10 cellular contexts compared by ENCODE assay signal in the genomic region with DNA sequence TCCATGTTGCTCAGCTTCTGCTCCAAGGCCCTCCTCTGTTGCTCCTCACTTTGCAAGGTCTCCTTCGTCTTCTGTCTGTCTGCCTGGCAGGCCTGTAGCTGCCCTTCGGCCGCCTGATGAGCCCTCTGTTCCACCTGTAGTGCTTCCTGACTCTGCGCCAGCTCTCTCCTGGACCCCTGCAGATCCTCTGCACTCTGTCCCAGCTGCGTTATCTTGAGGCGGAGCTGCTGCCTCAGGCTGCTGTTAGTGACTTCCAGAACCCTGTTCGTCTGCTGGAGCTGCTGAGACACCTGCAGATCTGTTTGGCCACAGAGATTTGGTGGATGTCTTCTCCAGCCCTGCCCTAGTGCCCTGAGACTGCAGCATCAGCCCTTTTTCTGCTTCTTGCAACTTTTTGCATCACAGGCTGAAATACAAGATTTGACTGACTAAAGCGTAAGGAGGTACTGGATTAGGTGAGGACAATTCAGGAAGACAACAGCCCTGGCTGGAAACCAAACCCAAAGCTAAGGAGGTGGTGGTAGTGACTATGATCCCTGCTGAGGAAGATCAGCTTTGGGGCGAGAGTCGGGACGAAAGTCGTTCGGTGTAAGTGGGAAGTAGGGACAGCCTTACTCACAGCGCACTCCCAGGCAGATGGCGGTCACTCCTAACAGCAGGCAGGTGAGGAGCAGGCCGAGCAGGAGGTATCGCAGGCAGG. TPM values are rescaled to one million over a fixed set of nuclear protein-coding genes. Genes with fewer than 3 reads are reported as not detected.
DNase-seq lines count a peak whose midpoint lies in the region; ATAC-seq and TF ChIP-seq lines count a peak whose summit lies in the region.
"Had no signal": no experiment of that assay in that cellular context is flagged by ENCODE, and none has a peak within 500 bp of the region (broad histone marks: within the 10 kb centered on the region; RNA-seq: fewer than 3 reads in every experiment).

No MANE protein-coding gene starts in this region.

- no peak overlapping the region for H4K8ac ChIP-seq in trophoblast cell (ENCODE audit: low read depth, low read length)

- no peak overlapping the region for H2AK5ac ChIP-seq in trophoblast cell (ENCODE audit: low read length)

- no peak overlapping the region for H3K27ac Mint-ChIP-seq in neural progenitor cell

- H3K79me2 ChIP-seq in neural progenitor cell (ENCODE audit: low read depth) (no peaks in the 10 kb centered on the region), trophoblast cell (ENCODE audit: control insufficient read depth, insufficient read depth, low read length, poor library complexity) (no peaks in the 10 kb centered on the region)

- no peaks in the 10 kb centered on the region for H3K79me1 ChIP-seq in trophoblast cell (ENCODE audit: low read length)

- H3F3A ChIP-seq in neural progenitor cell (ENCODE audit: low read depth): peaks cover 5% of the 10 kb centered on the region

- no peak overlapping the region for H2BK5ac ChIP-seq in trophoblast cell (ENCODE audit: low read depth, low read length, poor library complexity)

- peak overlapping the region; percentile 73 for H3K9ac ChIP-seq in ES-I3 (ENCODE audit: low read depth, low read length)
- H3K9ac ChIP-seq in neural progenitor cell: no peak overlapping the region
- H3K9ac ChIP-seq in trophoblast cell (ENCODE audit: low read length): no peak overlapping the region

- H4K12ac ChIP-seq in trophoblast cell (ENCODE audit: low read depth, low read length): no peak overlapping the region

- H3K4me2 ChIP-seq in neural progenitor cell (peak overlapping the region; percentile 82), trophoblast cell (ENCODE audit: low read length) (no peak overlapping the region)

- no peaks in the 10 kb centered on the region for H3K9me3 Mint-ChIP-seq in neural progenitor cell

- H3K4me3 ChIP-seq in coronary artery (peak overlapping the region; percentile 79), neural progenitor cell (no peak overlapping the region), trophoblast cell (ENCODE audit: low read depth, low read length) (no peak overlapping the region)
- H3K4me3 ChIP-seq: mucosa of descending colon had no signal

- peak overlapping the region; percentile 17 for H3K4me3 Mint-ChIP-seq in neural progenitor cell

- H3K4ac ChIP-seq in trophoblast cell (ENCODE audit: low read depth, low read length): no peak overlapping the region

- DNase-seq in NCI-H146 (lab: John Stamatoyannopoulos, UW) (peak; percentile 79), coronary artery (ENCODE audit: low spot score) (peak; percentile 69), neural progenitor cell (ENCODE audit: low spot score) (no peak), trophoblast cell (no peak)
- DNase-seq: foreskin keratinocyte had no signal

- H3K27ac ChIP-seq in coronary artery: no peak overlapping the region
- H3K27ac ChIP-seq in neural progenitor cell: no peak overlapping the region
- no peak overlapping the region for H3K27ac ChIP-seq in trophoblast cell (ENCODE audit: low read depth, low read length)
- H3K27ac ChIP-seq: cardiac muscle cell, foreskin keratinocyte had no signal

- H3K18ac ChIP-seq in trophoblast cell (ENCODE audit: low read length): no peak overlapping the region

- H4K91ac ChIP-seq in trophoblast cell (ENCODE audit: low read depth, low read length): no peak overlapping the region

- no peak overlapping the region for H3K14ac ChIP-seq in trophoblast cell (ENCODE audit: low read length)

- TF ChIP-seq CTCF in coronary artery (IDR thresholded peaks at IDR 0.05) (no peak), neural progenitor cell (IDR thresholded peaks at IDR 0.05) (no peak)

- no peaks in the 10 kb centered on the region for H4K20me1 ChIP-seq in neural progenitor cell (ENCODE audit: low read depth)

- H3K4me1 ChIP-seq in ES-I3 (ENCODE audit: insufficient read depth, low read length): no peaks in the 10 kb centered on the region
- peaks cover 17% of the 10 kb centered on the region for H3K4me1 ChIP-seq in neural progenitor cell
- H3K4me1 ChIP-seq in trophoblast cell (ENCODE audit: control insufficient read depth in 1 of 2, insufficient read depth in 2 of 2, low read length in 2 of 2): peaks cover 0 to 7% of the 10 kb centered on the region in 2 experiments
- H3K4me1 ChIP-seq: foreskin keratinocyte had no signal

- H3K27me3 Mint-ChIP-seq in neural progenitor cell (ENCODE audit: insufficient read depth, low read depth): peaks cover 40% of the 10 kb centered on the region

- no CpG with 5 or more reads among the region's 17 CpGs for WGBS in trophoblast cell (ENCODE audit: extremely low coverage, insufficient coverage, insufficient read length)

- H3K27me3 ChIP-seq in neural progenitor cell (peaks cover 48% of the 10 kb centered on the region), trophoblast cell (ENCODE audit: insufficient read depth, low read length) (peaks cover 11% of the 10 kb centered on the region)

- H3K9me3 ChIP-seq in ES-I3 (ENCODE audit: control insufficient read depth, insufficient read depth, low read length) (no peaks in the 10 kb centered on the region), neural progenitor cell (ENCODE audit: low read depth) (no peaks in the 10 kb centered on the region), trophoblast cell (ENCODE audit: insufficient read depth, low read depth, low read length) (peaks cover 5% of the 10 kb centered on the region)
- H3K9me3 ChIP-seq: mucosa of descending colon had no signal

- H2AFZ ChIP-seq in neural progenitor cell (replicated peaks) (peak overlapping the region; percentile 91), trophoblast cell (ENCODE audit: insufficient read depth, low read length, poor library complexity) (no peak overlapping the region)

- peaks cover 21% of the 10 kb centered on the region for H3K4me1 Mint-ChIP-seq in neural progenitor cell

- H2BK12ac ChIP-seq in trophoblast cell (ENCODE audit: low read length): no peak overlapping the region

- ATAC-seq in HG03039 (IDR thresholded peaks at IDR 0.05; ENCODE audit: unreplicated experiment) (no peak), GM21528 (IDR thresholded peaks at IDR 0.05; ENCODE audit: low FRiP score, unreplicated experiment) (no peak)

- H2BK120ac ChIP-seq in trophoblast cell (ENCODE audit: insufficient read depth, low read length, poor library complexity): no peak overlapping the region

- H3K23ac ChIP-seq in trophoblast cell (ENCODE audit: low read length): no peak overlapping the region

- no peaks in the 10 kb centered on the region for H3K36me3 Mint-ChIP-seq in neural progenitor cell

- H3K36me3 ChIP-seq in ES-I3 (ENCODE audit: insufficient read depth, low read length) (no peaks in the 10 kb centered on the region), neural progenitor cell (no peaks in the 10 kb centered on the region), trophoblast cell (ENCODE audit: control insufficient read depth in 1 of 2, insufficient read depth in 2 of 2, low read length in 2 of 2) (no peaks in the 10 kb centered on the region)
- H3K36me3 ChIP-seq: cardiac muscle cell had no signal

RNA-seq across cellular contexts. Expression of gene CD72, which starts 2.1 kb away (rescaled TPM):
- total RNA-seq in neural progenitor cell (ENCODE audit: low replicate concordance): 0.56 and 1.4 TPM in 2 replicates
- 2.1 TPM in 2 replicates for polyA plus RNA-seq in trophoblast cell (2013)

RNA-seq across cellular contexts. Expression of gene TESK1, which starts 11.1 kb away (rescaled TPM):
- 5.2 and 12.4 TPM in 2 replicates for total RNA-seq in neural progenitor cell (ENCODE audit: low replicate concordance)
- 29.2 and 29.7 TPM in 2 replicates for polyA plus RNA-seq in trophoblast cell (2013)

RNA-seq across cellular contexts. Expression of gene SIT1, which starts 34.6 kb away (rescaled TPM):
- total RNA-seq in neural progenitor cell (ENCODE audit: low replicate concordance): 0.56 and 0.86 TPM in 2 replicates
- 0.06 TPM in 1 of 2 replicates, not detected in the other for polyA plus RNA-seq in trophoblast cell (2013)
- total RNA-seq: cardiac muscle cell, foreskin keratinocyte had no signal
- polyA plus RNA-seq: foreskin keratinocyte had no signal

RNA-seq across cellular contexts. Expression of gene RMRP, which starts 41.7 kb away (rescaled TPM):
- total RNA-seq in neural progenitor cell (ENCODE audit: low replicate concordance): 1,307 and 2,709 TPM in 2 replicates
- 3.3 and 5.7 TPM in 2 replicates for polyA plus RNA-seq in trophoblast cell (2013)
- polyA plus RNA-seq: cardiac muscle cell had no signal

RNA-seq across cellular contexts. Expression of gene CCDC107, which starts 42.0 kb away (rescaled TPM):
- 3.8 and 10.6 TPM in 2 replicates for total RNA-seq in neural progenitor cell (ENCODE audit: low replicate concordance)
- polyA plus RNA-seq in trophoblast cell (2013): 10.1 and 10.2 TPM in 2 replicates

Comparison
In these comparisons a context has a peak if more than half of its experiments do, and no peak if none do; other contexts are left out.
1. DNase-seq: peak in NCI-H146 (single experiment) and coronary artery (single experiment); none in neural progenitor cell (single experiment) and trophoblast cell (0 of 2).